8 cellular contexts compared by ENCODE assay signal in the genomic region with DNA sequence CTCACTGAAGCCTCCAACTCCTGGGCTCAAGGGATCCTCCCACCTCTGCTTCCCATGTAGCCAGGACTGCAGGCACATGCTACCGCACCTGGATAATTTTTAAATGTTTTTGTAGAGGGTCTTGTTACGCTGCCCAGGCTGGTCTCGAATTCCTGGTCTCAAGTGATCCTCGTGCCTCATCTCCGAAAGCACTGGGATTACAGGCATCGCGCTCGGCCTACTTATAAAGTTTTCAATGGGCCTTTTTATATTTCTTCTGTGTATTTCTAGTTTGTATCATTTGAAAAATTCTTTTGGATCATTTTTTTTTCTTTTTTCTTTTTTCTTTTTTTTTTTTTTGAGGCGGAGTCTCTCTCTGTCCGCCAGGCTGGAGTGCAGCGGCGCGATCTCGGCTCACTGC.
"Had no signal": no experiment of that assay in that cellular context is flagged by ENCODE, and none has a peak within 500 bp of the region (broad histone marks: within the 10 kb centered on the region; RNA-seq: fewer than 3 reads in every experiment).

No MANE protein-coding gene starts in this region.

- H3K9ac ChIP-seq: GM23248 had no signal

- H3K4me1 ChIP-seq: HAP-1 had no signal

- H2AFZ ChIP-seq: GM23248 had no signal

- H3K9me3 ChIP-seq: HAP-1 had no signal

- DNase-seq: GM23248, GOT3, H7, IMR-90, KG1 had no signal

- FAIRE-seq: K562 had no signal

- H3K27ac ChIP-seq: GM23248 had no signal

- H3K36me3 ChIP-seq: HAP-1 had no signal

- H3K4me3 ChIP-seq: GM23248, HAP-1, K562 had no signal

- ATAC-seq: HCT116, K562 had no signal
